23 cellular contexts compared by ENCODE assay signal in genomic region chr6:79600313-79601019, GRCh38. TPM values are rescaled to one million over a fixed set of nuclear protein-coding genes. Genes with fewer than 3 reads are reported as not detected.
DNase-seq lines count a peak whose midpoint lies in the region; ATAC-seq, FAIRE-seq and TF ChIP-seq lines count a peak whose summit lies in the region.
"Had no signal": no experiment of that assay in that cellular context is flagged by ENCODE, and none has a peak within 500 bp of the region (broad histone marks: within the 10 kb centered on the region; RNA-seq: fewer than 3 reads in every experiment).

No MANE protein-coding gene starts in this region.

- in situ Hi-C loops in mammary epithelial cell (cut with MboI; ENCODE audit: low sequenced_read_pairs in 2 of 2), result no loop called here
- in situ Hi-C loops in K562 (cut with MboI), result no loop called here

- no peak for TF ChIP-seq POLR2A in K562 (conservative IDR thresholded peaks at IDR 0.05)

- ATAC-seq in K562, result peak; percentile 4; the same call in 2 of the 3 replicates
- no peak for ATAC-seq in GM19467 (IDR thresholded peaks at IDR 0.05; ENCODE audit: unreplicated experiment)
- ATAC-seq: effector memory CD8-positive, alpha-beta T cell had no signal

- H3K79me2 ChIP-seq in mammary epithelial cell (ENCODE audit: insufficient read depth, low read length), result no peaks in the 10 kb centered on the region
- no peaks in the 10 kb centered on the region for H3K79me2 ChIP-seq in K562 (ENCODE audit: control insufficient read depth, insufficient read depth, low read length)
- H3K79me2 ChIP-seq in smooth muscle cell (ENCODE audit: low read depth), result no peaks in the 10 kb centered on the region

- POLR2A ChIA-PET in MCF 10A (lab: Yijun Ruan, JAX), result interaction anchor here (0.7 kb wide), 1 partner anchor 74 kb away, joined by 3 read pairs; no protein-coding TSS in a partner anchor
- POLR2A ChIA-PET in K562 (lab: Yijun Ruan, JAX), result interaction anchor here (0.7 to 3.3 kb wide), 4 partner anchors 8 to 520 kb away, joined by 3 to 13 read pairs (median 4); partner anchors contain the start of genes LCA5 and SH3BGRL2

- no peak for TF ChIP-seq RAD21 in K562 (CRISPR knock-in tag; conservative IDR thresholded peaks at IDR 0.05 in 1 of 2, IDR thresholded peaks at IDR 0.05 in 1 of 2)

- no peak for TF ChIP-seq CTCF in MCF 10A (IDR thresholded peaks at IDR 0.05; ENCODE audit: unreplicated experiment)
- TF ChIP-seq CTCF in mammary epithelial cell (conservative IDR thresholded peaks at IDR 0.05 in 1 of 2, IDR thresholded peaks at IDR 0.05 in 1 of 2; ENCODE audit: extremely low read depth in 1 of 2, insufficient read depth in 1 of 2, low read depth in 1 of 2, low read length in 2 of 2), result no peak
- no peak for TF ChIP-seq CTCF in K562 (IDR thresholded peaks at IDR 0.05 in 2 of 3, conservative IDR thresholded peaks at IDR 0.05 in 1 of 3; ENCODE audit: insufficient read depth in 2 of 3, low read depth in 1 of 3, low read length in 3 of 3)
- no peak for TF ChIP-seq CTCF in mesothelial cell of epicardium (IDR thresholded peaks at IDR 0.05; ENCODE audit: unreplicated experiment)
- no peak for TF ChIP-seq CTCF in smooth muscle cell (IDR thresholded peaks at IDR 0.05; ENCODE audit: borderline replicate concordance, insufficient read depth, poor library complexity, severe bottlenecking)

- FAIRE-seq in K562 (lab: Jason Lieb, UNC), result no peak

- BruUV-seq in MCF 10A (replicated peaks; lab: Mats Ljungman, UMichigan) (no TSS peak), mammary epithelial cell (replicated peaks; lab: Mats Ljungman, UMichigan) (no TSS peak), K562 (replicated peaks; lab: Mats Ljungman, UMichigan) (no TSS peak)

- dilution Hi-C loops in mammary epithelial cell (cut with HindIII; ENCODE audit: low sequenced_read_pairs), result no loop called here

- peaks cover 8% of the 10 kb centered on the region for H3F3A ChIP-seq in smooth muscle cell (ENCODE audit: low read depth)

- WGBS in mammary epithelial cell (ENCODE audit: low coverage, missing lambda C conversion rate), result 84% methylated on average over 3 of the region's 3 CpGs
- WGBS in K562 (ENCODE audit: insufficient coverage, low coverage, missing lambda C conversion rate), result 25% methylated on average over 3 of the region's 3 CpGs
- WGBS in smooth muscle cell (ENCODE audit: low lambda C conversion rate), result 74% methylated on average over 3 of the region's 3 CpGs

- H3K4me2 ChIP-seq in mammary epithelial cell (ENCODE audit: insufficient read depth, low read depth, low read length) (no peak overlapping the region), K562 (ENCODE audit: insufficient read depth, low read length) (peak overlapping the region; percentile 74; the same call in 1 of the 2 replicates), smooth muscle cell (peak overlapping the region; percentile 30)

- no peak for DNase-seq in MCF 10A (ENCODE audit: unreplicated experiment)
- DNase-seq in mammary epithelial cell, result no peak
- DNase-seq in K562 (ENCODE audit: extremely low read depth in 1 of 4, low spot score in 3 of 4), result no peak
- DNase-seq in mesothelial cell of epicardium (ENCODE audit: low spot score in 2 of 2, unreplicated experiment in 2 of 2), result no peak
- no peak for DNase-seq in smooth muscle cell (lab: John Stamatoyannopoulos, UW; ENCODE audit: unreplicated experiment)
- no peak for DNase-seq in hepatic stellate cell (ENCODE audit: low spot score)
- DNase-seq in activated CD4-positive, alpha-beta T cell treated with anti-CD3 and anti-CD28 coated beads for 4 hours, result no peak
- DNase-seq: ACHN; activated CD4-positive, CD25-positive, alpha-beta regulatory T cell; activated CD8-positive, alpha-beta memory T cell treated with anti-CD3 and anti-CD28 coated beads for 24 hours; CD4-positive, CD25-positive, alpha-beta regulatory T cell; DMS79; effector memory CD8-positive, alpha-beta T cell; head of caudate nucleus; MV-4-11; NCI-H510A treated with DMSO at 0.1 percent for 48 hours; right cardiac atrium; SIG-M5; stimulated activated naive CD4-positive, alpha-beta T cell treated with Interleukin-2 at 50 U/mL for 16 hours; upper lobe of left lung had no signal

- no peaks in the 10 kb centered on the region for H3K27me3 ChIP-seq in mammary epithelial cell (ENCODE audit: insufficient read depth, low read length)
- H3K27me3 ChIP-seq in K562 (ENCODE audit: control insufficient read depth in 2 of 2, insufficient read depth in 2 of 2, low read length in 2 of 2), result no peaks in the 10 kb centered on the region
- no peaks in the 10 kb centered on the region for H3K27me3 ChIP-seq in smooth muscle cell (ENCODE audit: low read depth)
- H3K27me3 ChIP-seq: upper lobe of left lung had no signal

- intact Hi-C loops in MCF 10A (cut with micrococcal nuclease), result no loop called here
- intact Hi-C loops in mammary epithelial cell (cut with micrococcal nuclease), result no loop called here
- intact Hi-C loops in K562 (cut with micrococcal nuclease), result loop anchor here (5.0 kb wide), 1 partner anchor 63 kb away; the partner anchor contains the start of gene LCA5

- no peaks in the 10 kb centered on the region for H3K9me1 ChIP-seq in K562 (ENCODE audit: control insufficient read depth, insufficient read depth, low read length)

- H3K4me3 ChIP-seq in mammary epithelial cell (replicated peaks in 1 of 3; ENCODE audit: insufficient read depth in 1 of 3, low read depth in 2 of 3, low read length in 3 of 3) (no peak overlapping the region), K562 (no peak overlapping the region), smooth muscle cell (no peak overlapping the region)
- H3K4me3 ChIP-seq: upper lobe of left lung had no signal

- CTCF ChIA-PET in MCF 10A (lab: Yijun Ruan, JAX), result interaction anchor here (0.6 to 1.2 kb wide), 9 partner anchors 9 to 113 kb away, joined by 3 to 5 read pairs (median 3); no protein-coding TSS in a partner anchor
- CTCF ChIA-PET in mammary epithelial cell (lab: Charles Lee; ENCODE audit: low non-redundant PET), result no interaction called here
- CTCF ChIA-PET in K562 (lab: Yijun Ruan, JAX; ENCODE audit: low intra/inter-chr PET ratio), result no interaction called here

- H3K4me1 Mint-ChIP-seq in MCF 10A (ENCODE audit: insufficient read depth, unreplicated experiment), result peaks cover 11% of the 10 kb centered on the region
- H3K4me1 Mint-ChIP-seq in mesothelial cell of epicardium, result peaks cover 26% of the 10 kb centered on the region
- H3K4me1 Mint-ChIP-seq: CD4-positive, CD25-positive, alpha-beta regulatory T cell; central memory CD8-positive, alpha-beta T cell had no signal

- H3K9me3 ChIP-seq in mammary epithelial cell (replicated peaks; ENCODE audit: insufficient read depth, low read length) (no peaks in the 10 kb centered on the region), K562 (replicated peaks; ENCODE audit: control insufficient read depth, insufficient read depth, low read depth, low read length) (no peaks in the 10 kb centered on the region), smooth muscle cell (replicated peaks; ENCODE audit: low read depth) (no peaks in the 10 kb centered on the region)
- H3K9me3 ChIP-seq: upper lobe of left lung had no signal

- TF ChIP-seq EP300 in K562 (IDR thresholded peaks at IDR 0.05; ENCODE audit: low read length), result no peak

- no peaks in the 10 kb centered on the region for H3K9me3 Mint-ChIP-seq in MCF 10A (ENCODE audit: unreplicated experiment)
- H3K9me3 Mint-ChIP-seq in mesothelial cell of epicardium, result peaks cover 16% of the 10 kb centered on the region
- H3K9me3 Mint-ChIP-seq: central memory CD8-positive, alpha-beta T cell; effector memory CD8-positive, alpha-beta T cell had no signal

- H3K9ac ChIP-seq in mammary epithelial cell (ENCODE audit: insufficient read depth, low read length) (no peak overlapping the region), K562 (ENCODE audit: insufficient read depth in 1 of 2, low read depth in 2 of 2, low read length in 2 of 2) (peak overlapping the region in 1 of 2 experiments; percentile 40; a peak in 1 of 4 replicates), smooth muscle cell (ENCODE audit: low read depth) (no peak overlapping the region)

- H3K27ac ChIP-seq in mammary epithelial cell (ENCODE audit: insufficient read depth, low read depth, low read length) (no peak overlapping the region), K562 (ENCODE audit: extremely low read depth, low read depth, low read length) (no peak overlapping the region), smooth muscle cell (ENCODE audit: low read depth) (peak overlapping the region; percentile 55)
- H3K27ac ChIP-seq: upper lobe of left lung had no signal

- H2AFZ ChIP-seq in mammary epithelial cell (ENCODE audit: low read depth, low read length) (no peak overlapping the region), K562 (ENCODE audit: low read depth, low read length) (no peak overlapping the region), smooth muscle cell (ENCODE audit: low read depth) (no peak overlapping the region)

- H3K27me3 Mint-ChIP-seq in MCF 10A (ENCODE audit: insufficient read depth, unreplicated experiment), result no peaks in the 10 kb centered on the region
- H3K27me3 Mint-ChIP-seq in mesothelial cell of epicardium (ENCODE audit: low read depth), result no peaks in the 10 kb centered on the region
- H3K27me3 Mint-ChIP-seq: CD4-positive, CD25-positive, alpha-beta regulatory T cell; central memory CD8-positive, alpha-beta T cell had no signal

- H3K36me3 Mint-ChIP-seq in MCF 10A (ENCODE audit: insufficient read depth, unreplicated experiment) (no peaks in the 10 kb centered on the region), mesothelial cell of epicardium (peaks cover 27% of the 10 kb centered on the region)
- H3K36me3 Mint-ChIP-seq: CD4-positive, CD25-positive, alpha-beta regulatory T cell had no signal

- peaks cover 10% of the 10 kb centered on the region for H3K4me1 ChIP-seq in mammary epithelial cell (ENCODE audit: insufficient read depth, low read length)
- H3K4me1 ChIP-seq in K562 (replicated peaks in 1 of 2; ENCODE audit: control insufficient read depth in 2 of 2, insufficient read depth in 2 of 2, low read length in 2 of 2), result peaks cover 5 to 40% of the 10 kb centered on the region in 2 experiments
- H3K4me1 ChIP-seq in smooth muscle cell (ENCODE audit: low read depth), result no peaks in the 10 kb centered on the region
- H3K4me1 ChIP-seq: upper lobe of left lung had no signal

- H4K20me1 ChIP-seq in mammary epithelial cell (ENCODE audit: insufficient read depth, low read length) (no peaks in the 10 kb centered on the region), K562 (replicated peaks; ENCODE audit: control insufficient read depth, insufficient read depth, low read length) (no peaks in the 10 kb centered on the region), smooth muscle cell (ENCODE audit: low read depth) (no peaks in the 10 kb centered on the region)

- no peak overlapping the region for H3K4me3 Mint-ChIP-seq in MCF 10A (ENCODE audit: unreplicated experiment)
- H3K4me3 Mint-ChIP-seq in mesothelial cell of epicardium, result no peak overlapping the region
- H3K4me3 Mint-ChIP-seq: CD4-positive, CD25-positive, alpha-beta regulatory T cell; central memory CD8-positive, alpha-beta T cell; effector memory CD8-positive, alpha-beta T cell; neural crest cell had no signal

- no peaks in the 10 kb centered on the region for H3K36me3 ChIP-seq in mammary epithelial cell (ENCODE audit: insufficient read depth, low read length)
- H3K36me3 ChIP-seq in K562 (ENCODE audit: control insufficient read depth, insufficient read depth, low read length), result no peaks in the 10 kb centered on the region
- no peaks in the 10 kb centered on the region for H3K36me3 ChIP-seq in smooth muscle cell (ENCODE audit: low read depth)
- H3K36me3 ChIP-seq: upper lobe of left lung had no signal

- peak overlapping the region; percentile 17 for H3K27ac Mint-ChIP-seq in MCF 10A (ENCODE audit: low read depth, unreplicated experiment)
- peak overlapping the region; percentile 86 for H3K27ac Mint-ChIP-seq in mesothelial cell of epicardium
- H3K27ac Mint-ChIP-seq: CD4-positive, CD25-positive, alpha-beta regulatory T cell; effector memory CD8-positive, alpha-beta T cell had no signal

RNA-seq across cellular contexts. Expression of gene SH3BGRL2, which starts 30.7 kb away (rescaled TPM):
- total RNA-seq in MCF 10A (2022) (7.1 and 8.8 TPM in 2 replicates), mammary epithelial cell (10 to 100 TPM in 1 of 2 donors, 1 to 10 TPM in 1; 6.6 to 16.3 TPM), K562 (2014; rRNA removed) (7.3 and 8.0 TPM in 2 replicates), K562 (2014; rRNA removed; fragmentation: Illumina TruSeq; extraction: Trizol) (12.1 and 13.6 TPM in 2 replicates), K562 (2015; rRNA removed; fragmentation: Illumina TruSeq; extraction: Trizol) (9.1 and 10.2 TPM in 2 replicates), K562 (2021) (9.9 and 10.8 TPM in 2 replicates), mesothelial cell of epicardium (24.7 to 27.1 TPM (median 26.1 TPM) in 3 replicates), smooth muscle cell (15.1 and 16.6 TPM in 2 replicates)
- polyA plus RNA-seq in mammary epithelial cell (1.5 TPM), K562 (2011; rRNA removed) (2.9 and 5.5 TPM in 2 replicates), K562 (2014; fragmentation: Illumina TruSeq; extraction: Trizol) (8.3 and 10.5 TPM in 2 replicates), K562 (2014; fragmentation: Nextera tagmentation; extraction: Ambion mirVana) (1 to 10 TPM; 4.4 to 5.0 TPM), K562 (2014; rRNA removed) (6.5 and 8.6 TPM in 2 replicates), smooth muscle cell (4.5 and 4.6 TPM in 2 replicates)
- 1.2 TPM for polyA minus RNA-seq in mammary epithelial cell
- 1.8 and 7.8 TPM in 2 replicates for total RNA-seq in K562 (2011; cell fraction: chromatin; rRNA removed; ENCODE audit: low replicate concordance)
- 1.3 and 2.1 TPM in 2 replicates for total RNA-seq in K562 (2011; cell fraction: nucleolus; rRNA removed)
- total RNA-seq in K562 (2011; cell fraction: nucleoplasm; rRNA removed), result 5.4 and 8.2 TPM in 2 replicates
- 1.2 and 1.8 TPM in 2 replicates for polyA plus RNA-seq in K562 (2011; cell fraction: cytosol; rRNA removed)
- polyA plus RNA-seq in K562 (2011; cell fraction: nucleus; rRNA removed), result 1.8 and 1.9 TPM in 2 replicates
- 4.4 and 6.3 TPM in 2 replicates for polyA plus RNA-seq in K562 (2012)
- 3.8 and 5.6 TPM in 2 replicates for polyA minus RNA-seq in K562 (2011; rRNA and poly(A)+ RNA removed)
- polyA minus RNA-seq in K562 (2011; cell fraction: cytosol; rRNA and poly(A)+ RNA removed), result 1.7 and 3.1 TPM in 2 replicates
- 1.8 and 2.7 TPM in 2 replicates for polyA minus RNA-seq in K562 (2011; cell fraction: nucleus; rRNA and poly(A)+ RNA removed)
